In the genomic region with DNA sequence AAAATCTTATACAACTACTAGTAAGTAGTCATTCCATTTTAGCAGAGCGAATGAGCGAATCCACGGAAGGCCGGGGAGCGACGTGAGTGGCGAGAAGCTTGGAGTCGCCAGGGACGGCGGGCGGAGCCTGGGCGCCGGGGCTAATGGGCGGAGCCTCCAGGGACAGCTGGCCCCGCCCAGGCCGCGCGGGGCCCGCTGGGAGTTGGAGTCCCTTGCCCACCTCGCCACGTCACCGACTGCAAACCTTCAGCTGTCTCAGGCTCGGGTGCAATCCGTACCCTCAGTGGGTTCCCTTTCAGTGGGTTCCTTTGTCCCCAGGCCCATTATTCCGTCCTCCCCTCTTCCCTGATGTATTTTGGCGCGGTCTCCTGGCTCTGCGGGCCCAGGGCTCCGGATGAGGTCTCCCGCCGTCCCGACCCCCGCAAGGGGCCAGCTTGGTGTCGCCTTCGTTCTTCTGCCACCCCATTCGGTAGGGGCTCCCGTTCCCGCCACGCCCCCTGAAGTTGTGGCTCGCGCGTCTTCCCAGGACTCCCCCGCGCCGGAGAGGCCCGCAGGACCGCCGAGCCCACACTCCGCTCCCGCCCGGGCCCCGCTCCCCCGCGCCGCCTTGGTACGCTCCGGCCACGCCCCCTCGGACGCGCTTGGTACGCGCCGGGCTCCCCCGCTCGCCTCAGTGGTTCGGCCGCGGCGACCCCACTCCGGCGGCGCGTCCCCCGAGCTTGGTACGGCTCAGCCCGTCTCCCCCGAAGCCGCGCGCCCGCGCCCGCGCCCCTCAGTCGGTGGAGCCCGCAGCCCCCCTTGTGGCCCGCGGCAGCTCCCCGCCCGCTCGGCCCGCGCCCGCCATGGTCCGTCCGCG, we compare ENCODE assay signal across 8 cellular contexts. TPM values are rescaled to one million over a fixed set of nuclear protein-coding genes. Genes with fewer than 3 reads are reported as not detected.
DNase-seq lines count a peak whose midpoint lies in the region; FAIRE-seq and TF ChIP-seq lines count a peak whose summit lies in the region.

Gene PTOV1, plus strand, starts transcription at position 673 of the 856 bp plus-strand sequence.

- intact Hi-C loops in activated naive CD4-positive, alpha-beta T cell treated with anti-CD3 and anti-CD28 coated beads for 36 hours (cut with micrococcal nuclease), result loop anchor here (1.0 to 5.0 kb wide), 6 partner anchors 19 to 258 kb away; partner anchors contain the start of genes AKT1S1, FUZ, PRR12 and TBC1D17

- peak; percentile 25 for FAIRE-seq in G401.6 (lab: Jason Lieb, UNC)

- DNase-seq in HEK293T (ENCODE audit: extremely low spot score), result peak; percentile 99
- peak; percentile 95 for DNase-seq in NAMALWA (ENCODE audit: low spot score)
- DNase-seq in SK-MEL-5 (ENCODE audit: low read depth, low spot score), result peak; percentile 86
- peak; percentile 91 for DNase-seq in activated naive CD4-positive, alpha-beta T cell treated with anti-CD3 and anti-CD28 coated beads for 36 hours
- peak; percentile 97 for DNase-seq in germinal center (ENCODE audit: low spot score)
- DNase-seq in nucleus accumbens (lab: John Stamatoyannopoulos, UW), result peak; percentile 65 to 95 (median 90)
- DNase-seq in superior temporal gyrus (ENCODE audit: extremely low spot score), result peak; percentile 96

- peak within 1 kb of the TSS; percentile 95 for H3K27ac Mint-ChIP-seq in activated naive CD4-positive, alpha-beta T cell treated with anti-CD3 and anti-CD28 coated beads for 36 hours

- CTCF ChIA-PET in HEK293T (lab: Yijun Ruan, JAX), result interaction anchor here (0.6 to 0.8 kb wide), 2 partner anchors 46 to 158 kb away, joined by 3 read pairs; no protein-coding TSS in a partner anchor
- CTCF ChIA-PET in activated naive CD4-positive, alpha-beta T cell treated with anti-CD3 and anti-CD28 coated beads for 36 hours (lab: Charles Lee), result interaction anchor here (0.6 to 1.5 kb wide), 4 partner anchors 17 to 819 kb away, joined by 3 to 6 read pairs (median 3); partner anchors contain the start of gene PNKP

- no peaks in the 10 kb centered on the region for H3K36me3 Mint-ChIP-seq in activated naive CD4-positive, alpha-beta T cell treated with anti-CD3 and anti-CD28 coated beads for 36 hours (ENCODE audit: low read depth)

- in situ Hi-C loops in SK-MEL-5 (cut with HindIII; ENCODE audit: low pct_unique_long_range_greater_than_20kb, low sequenced_read_pairs), result no loop called here

- POLR2A ChIA-PET in HEK293T (lab: Yijun Ruan, JAX), result interaction anchor here (0.7 to 5.2 kb wide), 23 partner anchors 9 to 397 kb away, joined by 3 to 69 read pairs (median 4); partner anchors contain the start of genes AKT1S1, ALDH16A1, AP2A1 and ATF5

- H3K9me3 Mint-ChIP-seq in activated naive CD4-positive, alpha-beta T cell treated with anti-CD3 and anti-CD28 coated beads for 36 hours, result peaks cover 12% of the 10 kb centered on the region

- peak within 1 kb of the TSS; percentile 87 for H3K4me3 Mint-ChIP-seq in activated naive CD4-positive, alpha-beta T cell treated with anti-CD3 and anti-CD28 coated beads for 36 hours

- H3K4me1 Mint-ChIP-seq in activated naive CD4-positive, alpha-beta T cell treated with anti-CD3 and anti-CD28 coated beads for 36 hours (ENCODE audit: low read depth), result peaks cover 42% of the 10 kb centered on the region

- H3K27me3 Mint-ChIP-seq in activated naive CD4-positive, alpha-beta T cell treated with anti-CD3 and anti-CD28 coated beads for 36 hours (ENCODE audit: low read depth), result no peaks in the 10 kb centered on the region

TF ChIP-seq in HEK293T, 16 proteins besides CTCF, POLR2A, EP300 and RAD21:
- TF ChIP-seq BHLHE40 (IDR thresholded peaks at IDR 0.05; ENCODE audit: borderline replicate concordance), result no peak; the same call in 1 of the 2 replicates
- no peak for TF ChIP-seq CTBP1 (IDR thresholded peaks at IDR 0.05; ENCODE audit: borderline replicate concordance)
- TF ChIP-seq TARDBP (IDR thresholded peaks at IDR 0.05), result no peak
- TF ChIP-seq ARNT (IDR thresholded peaks at IDR 0.05), result peak; percentile 48; the same call in 1 of the 2 replicates
- TF ChIP-seq HDGF (IDR thresholded peaks at IDR 0.05; ENCODE audit: borderline replicate concordance), result peak; percentile 47; the same call in 1 of the 2 replicates
- no peak for TF ChIP-seq PKNOX1 (IDR thresholded peaks at IDR 0.05)
- TF ChIP-seq ELF4 (IDR thresholded peaks at IDR 0.05), result no peak
- no peak for TF ChIP-seq SUZ12 (IDR thresholded peaks at IDR 0.05)
- TF ChIP-seq FOXM1 (IDR thresholded peaks at IDR 0.05; ENCODE audit: borderline replicate concordance), result peak; percentile 61; the same call in 1 of the 2 replicates
- no peak for TF ChIP-seq NFRKB (IDR thresholded peaks at IDR 0.05)
- TF ChIP-seq FOXK2 (IDR thresholded peaks at IDR 0.05), result no peak
- TF ChIP-seq FOXA1 (IDR thresholded peaks at IDR 0.05), result no peak
- no peak for TF ChIP-seq LEF1 (IDR thresholded peaks at IDR 0.05; ENCODE audit: borderline replicate concordance)
- no peak for TF ChIP-seq ZNF384 (IDR thresholded peaks at IDR 0.05)
- no peak for TF ChIP-seq L3MBTL2 (conservative IDR thresholded peaks at IDR 0.05)
- TF ChIP-seq SP1 (IDR thresholded peaks at IDR 0.05), result no peak
TF ChIP-seq in HEK293T: peak in this region for 3.

RNA-seq across cellular contexts. Expression of gene PTOV1, which starts in this region (rescaled TPM):
- total RNA-seq in SK-MEL-5 (2014; rRNA removed; shearing (Covaris generic)), result 45.9 and 58.8 TPM in 2 replicates
- polyA plus RNA-seq in SK-MEL-5 (2015; cell fraction: cytosol; rRNA removed), result 61.1 and 82.2 TPM in 2 replicates
- 399 and 511 TPM in 2 replicates for polyA plus RNA-seq in SK-MEL-5 (2015; cell fraction: nucleus; rRNA removed)
- 10 to 100 TPM; 66.0 to 68.0 TPM for total RNA-seq in activated naive CD4-positive, alpha-beta T cell treated with anti-CD3 and anti-CD28 coated beads for 36 hours

Comparison
In these comparisons a context has a peak if more than half of its experiments do, and no peak if none do; other contexts are left out.
1. Peak in every context shown above with its lines: DNase-seq.